In genomic region chr19:19491321-19492025, GRCh38 we compare ENCODE assay signal across 19 cellular contexts.
"Had no signal": no experiment of that assay in that cellular context is flagged by ENCODE, and none has a peak within 500 bp of the region (broad histone marks: within the 10 kb centered on the region; RNA-seq: fewer than 3 reads in every experiment).

No MANE protein-coding gene starts in this region.

- H3K9me3 Mint-ChIP-seq: activated CD4-positive, alpha-beta memory T cell treated with anti-CD3 and anti-CD28 coated beads for 36 hours; activated naive CD4-positive, alpha-beta T cell treated with anti-CD3 and anti-CD28 coated beads, Interleukin-2, amount 50 U/mL, for 24 hours; naive thymus-derived CD4-positive, alpha-beta T cell; stimulated activated naive B cell treated with anti-CD40 and anti-IgM and Interleukin-4, amounts not matched to agents 10 μg/mL and 1 μg/mL and 100 μg/mL, for 72 hours; type B pancreatic cell had no signal

- H3K4me1 ChIP-seq: prostate gland had no signal

- H3K36me3 Mint-ChIP-seq: type B pancreatic cell had no signal

- H3K27me3 Mint-ChIP-seq: activated CD4-positive, alpha-beta memory T cell treated with anti-CD3 and anti-CD28 coated beads for 36 hours; activated naive CD4-positive, alpha-beta T cell treated with anti-CD3 and anti-CD28 coated beads, Interleukin-2, amount 50 U/mL, for 24 hours; naive thymus-derived CD4-positive, alpha-beta T cell; stimulated activated naive B cell treated with anti-CD40 and anti-IgM and Interleukin-4, amounts not matched to agents 10 μg/mL and 1 μg/mL and 100 μg/mL, for 72 hours; type B pancreatic cell had no signal

- H3K27ac ChIP-seq: coronary artery, ovary, prostate gland had no signal

- H3K9me3 ChIP-seq: gastroesophageal sphincter, heart left ventricle, ovary, prostate gland, vagina had no signal

- ATAC-seq: gastroesophageal sphincter; heart left ventricle; left colon; naive thymus-derived CD4-positive, alpha-beta T cell; stimulated activated naive B cell treated with anti-CD40 and anti-IgM and Interleukin-4, amounts not matched to agents 10 μg/mL and 1 μg/mL and 100 μg/mL, for 72 hours had no signal

- H3K4me3 Mint-ChIP-seq: activated CD4-positive, alpha-beta memory T cell treated with anti-CD3 and anti-CD28 coated beads for 36 hours; activated naive CD4-positive, alpha-beta T cell treated with anti-CD3 and anti-CD28 coated beads, Interleukin-2, amount 50 U/mL, for 24 hours; naive thymus-derived CD4-positive, alpha-beta T cell; stimulated activated naive B cell treated with anti-CD40 and anti-IgM and Interleukin-4, amounts not matched to agents 10 μg/mL and 1 μg/mL and 100 μg/mL, for 72 hours; type B pancreatic cell had no signal

- H3K27me3 ChIP-seq: gastroesophageal sphincter, heart left ventricle, ovary, vagina had no signal

- H3K4me3 ChIP-seq: coronary artery, gastroesophageal sphincter, heart left ventricle, lung, ovary, prostate gland, vagina had no signal

- DNase-seq: activated CD4-positive, alpha-beta memory T cell treated with anti-CD3 and anti-CD28 coated beads for 36 hours; activated effector memory CD4-positive, alpha-beta T cell treated with anti-CD3 and anti-CD28 coated beads, Interleukin-2, amount 50 U/mL, for 16 hours; islet precursor cell; left colon; naive thymus-derived CD4-positive, alpha-beta T cell; ovary; stimulated activated CD4-positive, alpha-beta T cell treated with anti-CD3 and anti-CD28 coated beads, Interleukin-2, amount 100 ng/mL, for 48 hours; stimulated activated CD8-positive, alpha-beta memory T cell treated with anti-CD3 and anti-CD28 coated beads, Interleukin-4, amount 100 ng/mL, for 48 hours; stimulated activated naive B cell treated with anti-CD40 and anti-IgM and Interleukin-4, amounts not matched to agents 10 μg/mL and 1 μg/mL and 100 μg/mL, for 72 hours; T-helper 1 cell; T-helper 9 cell had no signal

- H3K36me3 ChIP-seq: ovary had no signal
